Comparison of ENCODE assay signal across 31 cellular contexts in genomic region chr11:118108513-118108912, GRCh38. TPM values are rescaled to one million over a fixed set of nuclear protein-coding genes. Genes with fewer than 3 reads are reported as not detected.
"Had no signal": no experiment of that assay in that cellular context is flagged by ENCODE, and none has a peak within 500 bp of the region (broad histone marks: within the 10 kb centered on the region; RNA-seq: fewer than 3 reads in every experiment).

No MANE protein-coding gene starts in this region.

- DNase-seq: activated CD4-positive, alpha-beta T cell treated with anti-CD3 and anti-CD28 coated beads for 48 hours; activated CD4-positive, alpha-beta T cell treated with anti-CD3 and anti-CD28 coated beads, Interleukin-2, amount 50 U/mL, for 48 hours; activated CD8-positive, alpha-beta memory T cell treated with anti-CD3 and anti-CD28 coated beads for 24 hours; activated gamma-delta T cell; activated naive CD4-positive, alpha-beta T cell treated with anti-CD3 and anti-CD28 coated beads, Interleukin-2, amount 50 U/mL, for 16 hours; amniotic stem cell; dermis blood vessel endothelial cell; effector CD4-positive, alpha-beta T cell; esophagus squamous epithelium; foreskin melanocyte; naive B cell; nephron progenitor cell; ovary; retina; sigmoid colon; stimulated activated CD4-positive, alpha-beta T cell treated with anti-CD3 and anti-CD28 coated beads, Interleukin-15, amount 100 ng/mL, for 24 hours; stimulated activated naive CD4-positive, alpha-beta T cell; SW 1271; T-helper 9 cell; tibial artery had no signal

- H3K27ac ChIP-seq: breast epithelium, epithelial cell of prostate, esophagus squamous epithelium, ovary, prostate gland, sigmoid colon, suprapubic skin, tibial artery, upper lobe of right lung, VCaP had no signal

- ATAC-seq: activated CD4-positive, CD25-positive, alpha-beta regulatory T cell treated with anti-CD3 and anti-CD28 coated beads, Interleukin-2, amount 50 U/mL, for 24 hours; upper lobe of right lung had no signal

- H3K4me3 ChIP-seq: breast epithelium, esophagus squamous epithelium, ovary, prostate gland, sigmoid colon, smooth muscle cell, suprapubic skin, tibial artery, upper lobe of right lung had no signal

- H3K36me3 ChIP-seq: breast epithelium, ovary, prostate gland, sigmoid colon, suprapubic skin, tibial artery, upper lobe of right lung had no signal

- H3K4me2 ChIP-seq: smooth muscle cell had no signal

- H3K27me3 ChIP-seq: breast epithelium, esophagus squamous epithelium, ovary, sigmoid colon, suprapubic skin, upper lobe of right lung had no signal

- H3K4me1 ChIP-seq: breast epithelium, prostate gland, sigmoid colon, suprapubic skin, tibial artery, upper lobe of right lung had no signal

- H3K9me3 ChIP-seq: breast epithelium, esophagus squamous epithelium, ovary, prostate gland, sigmoid colon, suprapubic skin, tibial artery, upper lobe of right lung had no signal

RNA-seq across cellular contexts. Expression of gene SMIM35, which starts 21.8 kb away (rescaled TPM):
- total RNA-seq: breast epithelium, dermis blood vessel endothelial cell, esophagus squamous epithelium, left ventricle myocardium superior, lung microvascular endothelial cell, mucosa of gallbladder, ovary, sigmoid colon, smooth muscle cell, suprapubic skin, upper lobe of right lung had no signal

RNA-seq across cellular contexts. Expression of gene TMPRSS4, which starts 31.6 kb away (rescaled TPM):
- total RNA-seq: dermis blood vessel endothelial cell, left ventricle myocardium superior, lung microvascular endothelial cell had no signal

RNA-seq across cellular contexts. Expression of gene SCN4B, which starts 44.1 kb away (rescaled TPM):
- total RNA-seq: dermis blood vessel endothelial cell, lung microvascular endothelial cell, smooth muscle cell had no signal
